ENCODE assay signal across 15 cellular contexts in the genomic region with DNA sequence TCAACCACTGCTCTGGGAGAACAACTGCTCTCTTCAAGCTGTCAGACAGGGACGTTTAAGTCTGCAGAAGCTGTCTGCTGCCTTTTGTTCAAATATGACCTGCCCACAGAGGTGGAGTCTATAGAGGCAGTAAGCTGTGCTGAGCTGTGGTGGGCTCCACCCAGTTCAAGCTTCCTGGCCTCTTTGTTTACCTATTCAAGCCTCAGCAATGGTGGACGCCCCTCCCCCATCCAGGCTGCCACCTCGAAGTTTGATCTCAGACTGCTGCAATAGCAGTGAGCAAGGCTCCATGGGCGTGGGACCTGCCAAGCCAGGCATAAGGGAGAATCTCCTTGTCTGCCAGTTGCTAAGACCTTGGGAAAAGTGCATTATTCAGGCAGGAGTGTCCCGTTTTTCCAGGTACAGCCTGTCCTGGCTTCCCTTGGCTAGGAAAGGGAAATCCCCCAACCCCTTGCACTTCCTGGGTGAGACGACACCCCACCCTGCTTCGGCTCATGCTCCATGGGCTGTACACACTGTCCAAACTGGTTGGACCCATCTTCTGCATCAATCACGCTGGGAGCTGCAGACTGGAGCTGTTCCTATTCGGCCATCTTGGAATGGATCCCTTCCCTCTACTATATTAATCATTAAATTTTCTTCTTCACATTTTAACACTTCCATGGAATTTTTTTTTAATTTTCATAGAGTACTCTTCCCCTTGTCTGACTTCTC.
DNase-seq lines count a peak whose midpoint lies in the region; ATAC-seq, FAIRE-seq and TF ChIP-seq lines count a peak whose summit lies in the region.
"Had no signal": no experiment of that assay in that cellular context is flagged by ENCODE, and none has a peak within 500 bp of the region (broad histone marks: within the 10 kb centered on the region; RNA-seq: fewer than 3 reads in every experiment).

No MANE protein-coding gene starts in this region.

- H3K36me3 Mint-ChIP-seq in neural progenitor cell = no peaks in the 10 kb centered on the region

- no peak overlapping the region for H3K27ac Mint-ChIP-seq in neural progenitor cell
- H3K27ac Mint-ChIP-seq: activated T-cell treated with anti-CD3 and anti-CD28 coated beads, Interleukin-2, amount 50 U/mL, for 24 hours; nephron had no signal

- no peak overlapping the region for H3K9ac ChIP-seq in neural progenitor cell

- H2AFZ ChIP-seq in neural progenitor cell (replicated peaks) = peak overlapping the region; percentile 96

- H3K9me3 ChIP-seq in HEK293 (ENCODE audit: control insufficient read depth, insufficient read depth, low read depth, low read length) (no peaks in the 10 kb centered on the region), neural progenitor cell (ENCODE audit: low read depth) (no peaks in the 10 kb centered on the region)
- H3K9me3 ChIP-seq: esophagus muscularis mucosa, Peyer's patch had no signal

- POLR2A ChIA-PET in HEK293 (lab: Yijun Ruan, JAX) = no interaction called here

- peaks cover 11% of the 10 kb centered on the region for H3K9me3 Mint-ChIP-seq in neural progenitor cell

- H3K4me3 Mint-ChIP-seq in neural progenitor cell = no peak overlapping the region
- H3K4me3 Mint-ChIP-seq: activated T-cell treated with anti-CD3 and anti-CD28 coated beads, Interleukin-2, amount 50 U/mL, for 24 hours; nephron had no signal

- peaks cover 3% of the 10 kb centered on the region for H3K27me3 Mint-ChIP-seq in neural progenitor cell (ENCODE audit: insufficient read depth, low read depth)
- H3K27me3 Mint-ChIP-seq: activated T-cell treated with anti-CD3 and anti-CD28 coated beads, Interleukin-2, amount 50 U/mL, for 24 hours had no signal

- CTCF ChIA-PET in HEK293 (lab: Yijun Ruan, JAX) = no interaction called here

- TF ChIP-seq CTCF in HEK293 (tag by site-specific recombination; IDR thresholded peaks at IDR 0.05) (no peak), bronchial epithelial cell (IDR thresholded peaks at IDR 0.05; ENCODE audit: insufficient read depth, low read length, severe bottlenecking) (no peak), neural progenitor cell (IDR thresholded peaks at IDR 0.05) (no peak)

- H3K4me1 ChIP-seq in HEK293 (ENCODE audit: control insufficient read depth, insufficient read depth, low read length) (0 out of 2 replicates have a peak, but pooled peaks cover 2% of the 10 kb centered on the region), neural progenitor cell (peaks cover 5% of the 10 kb centered on the region)
- H3K4me1 ChIP-seq: Peyer's patch had no signal

- ATAC-seq in HG02973 (IDR thresholded peaks at IDR 0.05; ENCODE audit: unreplicated experiment) = no peak

- H3K36me3 ChIP-seq in HEK293 (ENCODE audit: control insufficient read depth in 2 of 2, insufficient read depth in 1 of 2, low read length in 2 of 2) (no peaks in the 10 kb centered on the region), bronchial epithelial cell (ENCODE audit: control insufficient read depth, insufficient read depth, low read length) (no peaks in the 10 kb centered on the region), neural progenitor cell (no peaks in the 10 kb centered on the region)
- H3K36me3 ChIP-seq: esophagus muscularis mucosa, Peyer's patch had no signal

- DNase-seq in NCI-H1417 (lab: John Stamatoyannopoulos, UW) (peak in 2 of 3 experiments; percentile 13 to 17), NCI-H1417 treated with DMSO at 0.1 percent for 48 hours (lab: John Stamatoyannopoulos, UW) (no peak), bronchial epithelial cell (ENCODE audit: low read depth) (peak; percentile 68), neural progenitor cell (ENCODE audit: low spot score) (peak; percentile 66), HuH-7.5 (ENCODE audit: low spot score) (no peak), COLO668 (lab: John Stamatoyannopoulos, UW; ENCODE audit: unreplicated experiment) (no peak)
- DNase-seq: 8988T; activated T-cell treated with anti-CD3 and anti-CD28 coated beads, Interleukin-2, amount 50 U/mL, for 24 hours; NCI-H2029 treated with DMSO at 0.1 percent for 48 hours had no signal

- no peak overlapping the region for H3K27ac ChIP-seq in HEK293 (ENCODE audit: extremely low read depth, low read depth, low read length)
- no peak overlapping the region for H3K27ac ChIP-seq in neural progenitor cell
- H3K27ac ChIP-seq: esophagus muscularis mucosa, Peyer's patch had no signal

- no peaks in the 10 kb centered on the region for H3K79me2 ChIP-seq in neural progenitor cell (ENCODE audit: low read depth)

- H3K4me3 ChIP-seq in HEK293 (ENCODE audit: low read depth, low read length) (no peak overlapping the region), bronchial epithelial cell (ENCODE audit: low read depth, low read length) (no peak overlapping the region), neural progenitor cell (no peak overlapping the region)
- H3K4me3 ChIP-seq: esophagus muscularis mucosa, Peyer's patch had no signal

- H3K27me3 ChIP-seq in bronchial epithelial cell (ENCODE audit: control insufficient read depth, insufficient read depth, low read length) (no peaks in the 10 kb centered on the region), neural progenitor cell (no peaks in the 10 kb centered on the region)
- H3K27me3 ChIP-seq: esophagus muscularis mucosa, Peyer's patch had no signal

- no peaks in the 10 kb centered on the region for H3F3A ChIP-seq in neural progenitor cell (ENCODE audit: low read depth)

- FAIRE-seq in bronchial epithelial cell (lab: Jason Lieb, UNC) = no peak
- FAIRE-seq: HTR-8/SVneo had no signal

- no peaks in the 10 kb centered on the region for H3K4me1 Mint-ChIP-seq in neural progenitor cell

- peak overlapping the region; percentile 31 for H3K4me2 ChIP-seq in neural progenitor cell

- no peaks in the 10 kb centered on the region for H4K20me1 ChIP-seq in neural progenitor cell (ENCODE audit: low read depth)

TF ChIP-seq in HEK293, 187 proteins besides CTCF, POLR2A, EP300 and RAD21:
- TF ChIP-seq, protein P1, sequence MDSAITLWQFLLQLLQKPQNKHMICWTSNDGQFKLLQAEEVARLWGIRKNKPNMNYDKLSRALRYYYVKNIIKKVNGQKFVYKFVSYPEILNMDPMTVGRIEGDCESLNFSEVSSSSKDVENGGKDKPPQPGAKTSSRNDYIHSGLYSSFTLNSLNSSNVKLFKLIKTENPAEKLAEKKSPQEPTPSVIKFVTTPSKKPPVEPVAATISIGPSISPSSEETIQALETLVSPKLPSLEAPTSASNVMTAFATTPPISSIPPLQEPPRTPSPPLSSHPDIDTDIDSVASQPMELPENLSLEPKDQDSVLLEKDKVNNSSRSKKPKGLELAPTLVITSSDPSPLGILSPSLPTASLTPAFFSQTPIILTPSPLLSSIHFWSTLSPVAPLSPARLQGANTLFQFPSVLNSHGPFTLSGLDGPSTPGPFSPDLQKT (IDR thresholded peaks at IDR 0.05; ENCODE audit: borderline replicate concordance, low read depth, low read length) = no peak
- TF ChIP-seq KLF1 (tag by site-specific recombination; IDR thresholded peaks at IDR 0.05) = 0 out of 2 replicates have a peak, but pooled peaks have one; percentile 18

Comparison
In these comparisons a context has a peak if more than half of its experiments do, and no peak if none do; other contexts are left out.
1. DNase-seq: peak in NCI-H1417 (2 of 3), bronchial epithelial cell (single experiment) and neural progenitor cell (single experiment); none in NCI-H1417 treated with DMSO at 0.1 percent for 48 hours (single experiment), HuH-7.5 (single experiment) and COLO668 (single experiment).